In the genomic region with DNA sequence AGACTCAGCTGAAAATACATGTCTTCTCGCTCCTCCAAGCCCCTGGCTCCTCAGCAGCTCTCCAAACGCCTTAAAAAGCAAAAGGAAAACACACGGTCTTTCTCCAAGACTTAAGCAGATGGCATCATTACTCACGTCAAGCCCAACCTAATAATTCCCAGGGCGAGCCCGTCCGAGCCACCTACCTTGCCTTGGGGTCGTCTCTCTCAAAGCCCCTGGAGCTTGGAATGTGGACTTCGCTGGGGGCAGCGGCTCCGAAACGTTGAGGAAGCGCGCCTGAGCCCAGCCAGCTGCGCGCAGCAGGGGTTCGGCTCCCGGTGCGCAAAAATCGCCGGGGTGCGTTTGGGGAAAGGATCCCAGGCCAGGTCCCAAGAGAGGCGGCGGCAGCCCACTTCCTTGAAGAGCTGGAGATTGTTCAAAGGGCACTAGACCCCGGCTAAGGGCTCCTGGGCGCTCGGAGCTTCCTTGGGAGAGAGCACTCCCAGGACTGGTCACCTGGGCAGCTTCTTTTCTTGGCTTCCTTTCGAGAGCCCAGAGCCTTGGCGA, we compare ENCODE assay signal across 13 cellular contexts. TPM values are rescaled to one million over a fixed set of nuclear protein-coding genes. Genes with fewer than 3 reads are reported as not detected.
DNase-seq lines count a peak whose midpoint lies in the region; ATAC-seq, FAIRE-seq and TF ChIP-seq lines count a peak whose summit lies in the region.
"Had no signal": no experiment of that assay in that cellular context is flagged by ENCODE, and none has a peak within 500 bp of the region (broad histone marks: within the 10 kb centered on the region; RNA-seq: fewer than 3 reads in every experiment).

No MANE protein-coding gene starts in this region.

- POLR2A ChIA-PET in AG04450 (lab: Yijun Ruan, JAX) (no interaction called here), HCT116 (lab: Charles Lee) (no interaction called here), H1 (lab: Charles Lee; ENCODE audit: partially characterized antibody) (interaction anchor here (1.2 kb wide), 1 partner anchor 35 kb away, joined by 3 read pairs; a partner anchor contains a TSS)

- TF ChIP-seq RAD21 in HCT116 (IDR thresholded peaks at IDR 0.05; ENCODE audit: low read depth), result no peak
- no peak for TF ChIP-seq RAD21 in H1 (IDR thresholded peaks at IDR 0.05 in 1 of 2, conservative IDR thresholded peaks at IDR 0.05 in 1 of 2; ENCODE audit: low read depth in 2 of 2, low read length in 2 of 2)

- H3K79me2 ChIP-seq in HCT116 (ENCODE audit: insufficient read depth, low read length) (no peaks in the 10 kb centered on the region), H1 (ENCODE audit: control insufficient read depth in 1 of 2, insufficient read depth in 2 of 2, low read length in 2 of 2) (no peaks in the 10 kb centered on the region)

- TF ChIP-seq POLR2A in HCT116 (IDR thresholded peaks at IDR 0.05; ENCODE audit: borderline replicate concordance, extremely low read depth, insufficient read depth, insufficient read length) (no peak), H1 (IDR thresholded peaks at IDR 0.05; ENCODE audit: control extremely low read depth in 1 of 2, low read depth in 2 of 2, low read length in 2 of 2) (no peak)

- H3K18ac ChIP-seq in H1 (ENCODE audit: extremely low read depth, low read length), result no peak overlapping the region

- no peak for ATAC-seq in HCT116
- no peak for ATAC-seq in GM21529 (IDR thresholded peaks at IDR 0.05; ENCODE audit: unreplicated experiment)

- no peak overlapping the region for H2BK5ac ChIP-seq in H1 (ENCODE audit: low read depth, low read length)

- no peak overlapping the region for H2AFZ ChIP-seq in HCT116 (ENCODE audit: low read depth, low read length, poor library complexity, severe bottlenecking)
- no peak overlapping the region for H2AFZ ChIP-seq in H1 (ENCODE audit: low read length)

- no peak overlapping the region for H2BK20ac ChIP-seq in H1 (ENCODE audit: low read length)

- no peak overlapping the region for H2BK120ac ChIP-seq in H1 (replicated peaks; ENCODE audit: low read depth, low read length)

- H3K14ac ChIP-seq in H1 (ENCODE audit: insufficient read length), result no peak overlapping the region

- H3K4me3 ChIP-seq in AG04450 (ENCODE audit: low read depth, low read length) (peak overlapping the region; percentile 49; the same call in 1 of the 2 replicates), HCT116 (replicated peaks in 1 of 2; ENCODE audit: low read depth in 1 of 2, low read length in 2 of 2) (no peak overlapping the region), H1 (ENCODE audit: extremely low read depth in 1 of 4, insufficient read depth in 2 of 4, low read depth in 3 of 4, low read length in 4 of 4) (peak overlapping the region; percentile 26 to 67 (median 52))
- H3K4me3 ChIP-seq: GM12878 had no signal

- H3K9me3 ChIP-seq in AG04450 (ENCODE audit: control insufficient read depth, insufficient read depth, low read length) (no peaks in the 10 kb centered on the region), HCT116 (ENCODE audit: control insufficient read depth in 1 of 2, insufficient read depth in 1 of 2, low read depth in 1 of 2, low read length in 2 of 2) (no peaks in the 10 kb centered on the region), H1 (ENCODE audit: insufficient read depth in 2 of 2, low read depth in 1 of 2, low read length in 1 of 2) (no peaks in the 10 kb centered on the region)

- no peak overlapping the region for H3K27ac Mint-ChIP-seq in nephron progenitor cell

- no peak overlapping the region for H3K56ac ChIP-seq in H1 (replicated peaks; ENCODE audit: insufficient read length, low read depth, low read length)

- no peak for DNase-seq in AG04450 (ENCODE audit: low read depth, low spot score)
- DNase-seq in HCT116 (ENCODE audit: low read depth, low spot score), result no peak
- no peak for DNase-seq in H1 (ENCODE audit: low read depth in 1 of 2, low spot score in 2 of 2)
- DNase-seq in nephron progenitor cell, result peak; percentile 22
- DNase-seq in NCI-H226, result no peak
- no peak for DNase-seq in NCI-H748 treated with DMSO at 0.1 percent for 48 hours (lab: John Stamatoyannopoulos, UW)
- no peak for DNase-seq in NCI-H187 treated with DMSO at 0.1 percent for 48 hours (lab: John Stamatoyannopoulos, UW)
- DNase-seq: NCI-H1048; stimulated activated CD8-positive, alpha-beta memory T cell treated with anti-CD3 and anti-CD28 coated beads, Interleukin-4, amount 100 ng/mL, for 48 hours; T-helper 9 cell had no signal

- H2BK15ac ChIP-seq in H1 (ENCODE audit: low read length), result no peak overlapping the region

- WGBS in H1 (ENCODE audit: extremely low coverage in 1 of 2, insufficient coverage in 1 of 2, insufficient read length in 1 of 2, insufficient replicate concordance in 2 of 2, low coverage in 1 of 2, low lambda C conversion rate in 2 of 2, missing lambda C conversion rate in 1 of 2), 2 experiments, result 18% methylated on average over 29 of the region's 29 CpGs; no CpG with 5 or more reads in 1 of the 2 experiments

- peak overlapping the region; percentile 43 for H3K4me3 Mint-ChIP-seq in nephron progenitor cell

- no peak overlapping the region for H4K5ac ChIP-seq in H1 (ENCODE audit: insufficient read length, low read depth, low read length)

- intact Hi-C loops in HCT116 (cut with micrococcal nuclease), result loop anchor here (1.0 to 5.0 kb wide), 2 partner anchors 241 to 492 kb away; no protein-coding TSS in a partner anchor

- TF ChIP-seq CTCF in AG04450 (IDR thresholded peaks at IDR 0.05; ENCODE audit: low read depth, low read length), result no peak
- no peak for TF ChIP-seq CTCF in HCT116 (IDR thresholded peaks at IDR 0.05 in 2 of 3, conservative IDR thresholded peaks at IDR 0.05 in 1 of 3; ENCODE audit: borderline replicate concordance in 1 of 3, insufficient read depth in 1 of 3, low read depth in 2 of 3, low read length in 2 of 3)
- TF ChIP-seq CTCF in H1 (IDR thresholded peaks at IDR 0.05; ENCODE audit: control extremely low read depth in 1 of 3, insufficient read depth in 1 of 3, low read depth in 1 of 3, low read length in 3 of 3), result no peak
- TF ChIP-seq CTCF in nephron progenitor cell (IDR thresholded peaks at IDR 0.05), result no peak

- no peak overlapping the region for H4K91ac ChIP-seq in H1 (replicated peaks; ENCODE audit: insufficient read length, low read length)

- CTCF ChIA-PET in AG04450 (lab: Charles Lee) (interaction anchor here (0.6 to 4.0 kb wide), 12 partner anchors 8 to 493 kb away, joined by 3 to 51 read pairs (median 4); no protein-coding TSS in a partner anchor), HCT116 (lab: Charles Lee) (interaction anchor here (1.5 kb wide), 1 partner anchor 492 kb away, joined by 5 read pairs; no protein-coding TSS in a partner anchor), H1 (lab: Charles Lee; ENCODE audit: partially characterized antibody) (interaction anchor here (0.6 to 3.3 kb wide), 26 partner anchors 9 to 492 kb away, joined by 3 to 22 read pairs (median 3); no protein-coding TSS in a partner anchor)

- H3K4ac ChIP-seq in H1 (replicated peaks; ENCODE audit: insufficient read length, low read depth, low read length), result no peak overlapping the region

- no peaks in the 10 kb centered on the region for H3K36me3 ChIP-seq in HCT116 (ENCODE audit: control insufficient read depth in 1 of 2, insufficient read depth in 2 of 2, low read length in 2 of 2)
- H3K36me3 ChIP-seq in H1 (ENCODE audit: control insufficient read depth in 2 of 4, insufficient read depth in 4 of 4, low read length in 3 of 4), result no peaks in the 10 kb centered on the region

- H3K27me3 Mint-ChIP-seq in nephron progenitor cell (ENCODE audit: low read depth, poor library complexity), result peaks cover 86% of the 10 kb centered on the region

- H3K4me1 ChIP-seq in HCT116 (ENCODE audit: control insufficient read depth in 1 of 2, insufficient read depth in 2 of 2, low read length in 2 of 2) (peaks cover 9% of the 10 kb centered on the region in 2 experiments; a peak in 2 of 4 replicates), H1 (replicated peaks in 1 of 4; ENCODE audit: control insufficient read depth in 3 of 4, insufficient read depth in 4 of 4, low read length in 3 of 4) (peaks cover 3 to 11% (median 8%) of the 10 kb centered on the region in 4 experiments; a peak in 6 of 7 replicates)

- peaks cover 3% of the 10 kb centered on the region for H3K4me1 Mint-ChIP-seq in nephron progenitor cell

- no peaks in the 10 kb centered on the region for H3K36me3 Mint-ChIP-seq in nephron progenitor cell (ENCODE audit: low read depth)

- no peak overlapping the region for H4K8ac ChIP-seq in H1 (ENCODE audit: extremely low read depth, insufficient read depth, low read length)

- H3K27me3 ChIP-seq in AG04450 (ENCODE audit: control insufficient read depth, insufficient read depth, low read length), result peaks cover 10% of the 10 kb centered on the region
- H3K27me3 ChIP-seq in HCT116 (ENCODE audit: insufficient read depth, low read length), result no peaks in the 10 kb centered on the region
- H3K27me3 ChIP-seq in H1 (replicated peaks in 1 of 4; ENCODE audit: control insufficient read depth in 3 of 4, extremely low read depth in 1 of 4, insufficient read depth in 3 of 4, low read length in 3 of 4), result peaks cover 11 to 42% (median 38%) of the 10 kb centered on the region in 4 experiments

- H3K9ac ChIP-seq in HCT116 (ENCODE audit: low read length) (no peak overlapping the region), H1 (replicated peaks in 1 of 4; ENCODE audit: extremely low read depth in 1 of 4, low read depth in 3 of 4, low read length in 3 of 4) (no peak overlapping the region)

- H3K9me3 Mint-ChIP-seq in nephron progenitor cell, result peaks cover 3% of the 10 kb centered on the region

- H4K20me1 ChIP-seq in HCT116 (ENCODE audit: insufficient read depth) (no peaks in the 10 kb centered on the region), H1 (replicated peaks in 1 of 2; ENCODE audit: control insufficient read depth in 1 of 2, insufficient read depth in 2 of 2, low read length in 2 of 2) (no peaks in the 10 kb centered on the region)

- H2BK12ac ChIP-seq in H1 (ENCODE audit: low read depth, low read length), result no peak overlapping the region; the same call in 1 of the 2 replicates

- FAIRE-seq in H1 (lab: Jason Lieb, UNC), result no peak
- FAIRE-seq: colon, GM12878 had no signal

- H3K23ac ChIP-seq in H1 (ENCODE audit: insufficient read length), result no peak overlapping the region

- no peaks in the 10 kb centered on the region for H3K79me1 ChIP-seq in H1 (ENCODE audit: low read depth, low read length)

- H3K4me2 ChIP-seq in HCT116 (ENCODE audit: low read length) (no peak overlapping the region), H1 (ENCODE audit: insufficient read depth in 1 of 2, low read depth in 2 of 2, low read length in 2 of 2) (peak overlapping the region; percentile 46 to 92)

- H3K9me2 ChIP-seq in HCT116 (ENCODE audit: insufficient read depth), result no peaks in the 10 kb centered on the region

- TF ChIP-seq EP300 in H1 (IDR thresholded peaks at IDR 0.05; ENCODE audit: borderline replicate concordance in 1 of 2, low read depth in 2 of 2, low read length in 2 of 2), result no peak

- H3K27ac ChIP-seq in AG04450 (ENCODE audit: low read depth, low read length) (no peak overlapping the region), HCT116 (ENCODE audit: low read depth, low read length) (peak overlapping the region; percentile 43; the same call in 1 of the 2 replicates), H1 (ENCODE audit: low read depth, low read length) (no peak overlapping the region)

- peaks cover 9% of the 10 kb centered on the region; the same call in 1 of the 2 replicates for H3K23me2 ChIP-seq in H1 (ENCODE audit: low read depth, low read length)

- no TSS peak for BruUV-seq in HCT116 (replicated peaks; lab: Mats Ljungman, UMichigan)

- no peak overlapping the region for H2AK5ac ChIP-seq in H1 (ENCODE audit: low read depth, low read length)

- RAD21 ChIA-PET in HCT116 (lab: Charles Lee; ENCODE audit: low non-redundant PET in 1 of 2, low total read pairs in 2 of 2, uncharacterized antibody in 2 of 2, unreplicated experiment in 2 of 2), result no interaction called here

RNA-seq across cellular contexts. Expression of a gene that starts 0.4 kb away (rescaled TPM):
- polyA plus RNA-seq in AG04450 (2011; rRNA removed) (0.11 TPM in 2 replicates), H1 (2011; rRNA removed) (0.03 and 0.05 TPM in 2 replicates)
- 0.09 TPM in 2 replicates for polyA minus RNA-seq in AG04450 (2011; rRNA and poly(A)+ RNA removed)
- 0.54 TPM for total RNA-seq in HCT116 (2021; ENCODE audit: unreplicated experiment)
- polyA plus RNA-seq in HCT116 (2012), result 0.32 and 0.59 TPM in 2 replicates
- 0.08 and 0.19 TPM in 2 replicates for total RNA-seq in H1 (2021; fragmentation: NEBNext Ultra II Directional; extraction: Animal tissue kit (Norgen Biotek cat#: 25700))
- polyA plus RNA-seq in H1 (2011; cell fraction: cytosol; rRNA removed), result 0.06 TPM
- polyA plus RNA-seq in H1 (2011; cell fraction: nucleus; rRNA removed), result 0.10 TPM
- 0.05 to 0.09 TPM (median 0.07 TPM) in 4 replicates for polyA plus RNA-seq in H1 (2012, experiment 1 of 2)
- polyA plus RNA-seq in H1 (2012, experiment 2 of 2), result not detected
- 0.06 TPM for polyA plus RNA-seq in H1 (2013, experiment 1 of 2)
- polyA plus RNA-seq in H1 (2013, experiment 2 of 2), result 0.06 TPM
- 0.13 and 0.15 TPM in 2 replicates for polyA minus RNA-seq in H1 (2011; rRNA and poly(A)+ RNA removed)
- not detected for polyA minus RNA-seq in H1 (2011; cell fraction: cytosol; rRNA and poly(A)+ RNA removed)
- 0.20 TPM for polyA minus RNA-seq in H1 (2011; cell fraction: nucleus; rRNA and poly(A)+ RNA removed)
- total RNA-seq: GM12878 had no signal
- polyA plus RNA-seq: GM12878 had no signal

RNA-seq across cellular contexts. Expression of a gene that starts 34.8 kb away (rescaled TPM):
- polyA plus RNA-seq in AG04450 (2011; rRNA removed) (125 and 126 TPM in 2 replicates), H1 (2011; rRNA removed) (54.5 and 72.7 TPM in 2 replicates)
- 158 TPM in 2 replicates for polyA minus RNA-seq in AG04450 (2011; rRNA and poly(A)+ RNA removed)
- 145 TPM for total RNA-seq in HCT116 (2021; ENCODE audit: unreplicated experiment)
- polyA plus RNA-seq in HCT116 (2012), result 156 and 163 TPM in 2 replicates
- 94.1 and 97.6 TPM in 2 replicates for total RNA-seq in H1 (2021; fragmentation: NEBNext Ultra II Directional; extraction: Animal tissue kit (Norgen Biotek cat#: 25700))
- polyA plus RNA-seq in H1 (2011; cell fraction: cytosol; rRNA removed), result 81.1 TPM
- 67.1 TPM for polyA plus RNA-seq in H1 (2011; cell fraction: nucleus; rRNA removed)
- polyA plus RNA-seq in H1 (2012, experiment 1 of 2), result 77.2 to 112 TPM (median 101 TPM) in 4 replicates
- 39.1 TPM for polyA plus RNA-seq in H1 (2012, experiment 2 of 2)
- polyA plus RNA-seq in H1 (2013, experiment 1 of 2), result 30.9 TPM
- polyA plus RNA-seq in H1 (2013, experiment 2 of 2), result 32.6 TPM
- polyA minus RNA-seq in H1 (2011; rRNA and poly(A)+ RNA removed), result 249 and 320 TPM in 2 replicates
- 55.5 TPM for polyA minus RNA-seq in H1 (2011; cell fraction: cytosol; rRNA and poly(A)+ RNA removed)
- 81.9 TPM for polyA minus RNA-seq in H1 (2011; cell fraction: nucleus; rRNA and poly(A)+ RNA removed)

Comparison
In these comparisons a context has a peak if more than half of its experiments do, and no peak if none do; other contexts are left out.
1. H3K4me3 ChIP-seq: peak in AG04450 (single experiment) and H1 (4 of 4); none in HCT116 (0 of 2).